2 cellular contexts compared by ENCODE assay signal in the genomic region with DNA sequence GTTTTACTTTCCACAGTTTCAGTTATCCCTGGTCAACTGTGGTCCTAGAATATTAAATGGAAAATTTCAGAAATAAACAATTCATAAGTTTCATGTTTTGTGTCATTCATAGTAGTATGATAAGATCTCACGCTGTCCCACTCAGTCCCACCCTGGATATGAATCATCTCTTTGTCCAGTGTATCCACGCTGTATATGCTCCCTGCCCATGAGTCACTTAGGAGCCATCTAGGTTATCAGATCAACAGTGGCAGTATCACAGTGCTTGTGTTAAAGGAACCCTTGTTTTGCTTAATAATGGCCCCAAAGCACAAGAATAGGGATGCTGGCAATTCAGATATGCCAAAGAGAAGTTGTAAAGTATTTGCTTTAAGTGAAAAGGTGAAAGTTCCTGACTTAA.
TF ChIP-seq lines count a peak whose summit lies in the region.

No MANE protein-coding gene starts in this region.

TF ChIP-seq in K562, 482 proteins besides CTCF, POLR2A, EP300 and RAD21:
- 0 out of 2 replicates have a peak, but pooled peaks have one; percentile 43 for TF ChIP-seq JUN (IDR thresholded peaks at IDR 0.05; ENCODE audit: borderline replicate concordance, low read depth, low read length)
- no peak for TF ChIP-seq JUN (CRISPR knock-in tag; IDR thresholded peaks at IDR 0.05; ENCODE audit: borderline replicate concordance)
- TF ChIP-seq ARID1B (IDR thresholded peaks at IDR 0.05) = peak; percentile 54
- TF ChIP-seq, protein P1, sequence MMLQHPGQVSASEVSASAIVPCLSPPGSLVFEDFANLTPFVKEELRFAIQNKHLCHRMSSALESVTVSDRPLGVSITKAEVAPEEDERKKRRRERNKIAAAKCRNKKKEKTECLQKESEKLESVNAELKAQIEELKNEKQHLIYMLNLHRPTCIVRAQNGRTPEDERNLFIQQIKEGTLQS (IDR thresholded peaks at IDR 0.05) = peak; percentile 46; the same call in 1 of the 2 replicates
- TF ChIP-seq, protein P1 (CRISPR knock-in tag; conservative IDR thresholded peaks at IDR 0.05) = no peak
- TF ChIP-seq JUND (IDR thresholded peaks at IDR 0.05; ENCODE audit: borderline replicate concordance, low read depth, low read length) = peak; percentile 71; the same call in 1 of the 2 replicates
- TF ChIP-seq JUND (tag; IDR thresholded peaks at IDR 0.05; ENCODE audit: borderline replicate concordance, low read depth, low read length) = peak; percentile 55; the same call in 1 of the 3 replicates
- TF ChIP-seq FOSL1 (tag; conservative IDR thresholded peaks at IDR 0.05) = peak; percentile 93
- no peak for TF ChIP-seq POLR2AphosphoS5 (IDR thresholded peaks at IDR 0.05; ENCODE audit: control insufficient read depth, insufficient read depth, low read depth, low read length)
- TF ChIP-seq FOS (IDR thresholded peaks at IDR 0.05; ENCODE audit: extremely low read depth, insufficient read length) = peak; percentile 20
- no peak for TF ChIP-seq TCFL5 (CRISPR knock-in tag; conservative IDR thresholded peaks at IDR 0.05)
- TF ChIP-seq SMARCE1 (IDR thresholded peaks at IDR 0.05) = peak; percentile 42; the same call in 1 of the 2 replicates
- TF ChIP-seq DPF2 (IDR thresholded peaks at IDR 0.05) = 0 out of 2 replicates have a peak, but pooled peaks have one; percentile 23
- no peak for TF ChIP-seq NFATC3 (IDR thresholded peaks at IDR 0.05)
TF ChIP-seq in K562: peak in this region for 8.

TF ChIP-seq in HepG2, 621 proteins besides CTCF, POLR2A, EP300 and RAD21:
- no peak for TF ChIP-seq ZNF850 (CRISPR knock-in tag; conservative IDR thresholded peaks at IDR 0.05)
- peak; percentile 59 for TF ChIP-seq FOSL2 (CRISPR knock-in tag; IDR thresholded peaks at IDR 0.05)
- no peak for TF ChIP-seq FOXO1 (CRISPR knock-in tag; IDR thresholded peaks at IDR 0.05)
- TF ChIP-seq BORCS8-MEF2B (CRISPR knock-in tag; IDR thresholded peaks at IDR 0.05) = no peak
TF ChIP-seq in HepG2: peak in this region for 1.
